Comparison of ENCODE assay signal across 15 cellular contexts in genomic region chr5:4627887-4628286, GRCh38.
"Had no signal": no experiment of that assay in that cellular context is flagged by ENCODE, and none has a peak within 500 bp of the region (broad histone marks: within the 10 kb centered on the region; RNA-seq: fewer than 3 reads in every experiment).

No MANE protein-coding gene starts in this region.

- H3K4me1 ChIP-seq: ascending aorta, esophagus squamous epithelium, heart left ventricle, upper lobe of right lung had no signal

- DNase-seq: activated CD4-positive, alpha-beta T cell treated with anti-CD3 and anti-CD28 coated beads for 48 hours; activated CD8-positive, alpha-beta memory T cell treated with anti-CD3 and anti-CD28 coated beads for 24 hours; activated naive CD4-positive, alpha-beta T cell treated with Interleukin-2 at 50 U/mL for 16 hours; activated naive CD8-positive, alpha-beta T cell treated with anti-CD3 and anti-CD28 coated beads, Interleukin-2, amount 50 U/mL, for 24 hours; esophagus squamous epithelium; foreskin fibroblast; heart left ventricle; left colon; natural killer cell; stimulated activated CD4-positive, alpha-beta T cell treated with anti-CD3 and anti-CD28 coated beads, Interleukin-4, amount 100 ng/mL, for 1 hour; stimulated activated CD8-positive, alpha-beta memory T cell treated with anti-CD3 and anti-CD28 coated beads, Interleukin-4, amount 100 ng/mL, for 48 hours; upper lobe of right lung had no signal

- H3K27ac Mint-ChIP-seq: activated naive CD8-positive, alpha-beta T cell treated with anti-CD3 and anti-CD28 coated beads, Interleukin-2, amount 50 U/mL, for 24 hours; natural killer cell; stimulated activated naive CD8-positive, alpha-beta T cell treated with anti-CD3 and anti-CD28 coated beads, Interleukin-15, Interleukin-2, amounts not matched to agents 100 ng/mL and 50 ng/mL, for 24 hours had no signal

- H3K27ac ChIP-seq: ascending aorta, cardiac muscle cell, esophagus squamous epithelium, heart left ventricle, upper lobe of right lung had no signal

- H3K4me3 ChIP-seq: ascending aorta, cardiac muscle cell, esophagus squamous epithelium, heart left ventricle, upper lobe of right lung had no signal

- H3K4me1 Mint-ChIP-seq: activated naive CD8-positive, alpha-beta T cell treated with anti-CD3 and anti-CD28 coated beads, Interleukin-2, amount 50 U/mL, for 24 hours; natural killer cell had no signal

- H3K36me3 ChIP-seq: ascending aorta, cardiac muscle cell, esophagus squamous epithelium, heart left ventricle, upper lobe of right lung had no signal

- H3K27me3 Mint-ChIP-seq: activated naive CD8-positive, alpha-beta T cell treated with anti-CD3 and anti-CD28 coated beads, Interleukin-2, amount 50 U/mL, for 24 hours; stimulated activated naive CD8-positive, alpha-beta T cell treated with anti-CD3 and anti-CD28 coated beads, Interleukin-15, Interleukin-2, amounts not matched to agents 100 ng/mL and 50 ng/mL, for 24 hours had no signal

- H3K9me3 ChIP-seq: ascending aorta, esophagus squamous epithelium, upper lobe of right lung had no signal

- H3K4me3 Mint-ChIP-seq: activated naive CD8-positive, alpha-beta T cell treated with anti-CD3 and anti-CD28 coated beads, Interleukin-2, amount 50 U/mL, for 24 hours; natural killer cell; stimulated activated naive CD8-positive, alpha-beta T cell treated with anti-CD3 and anti-CD28 coated beads, Interleukin-15, Interleukin-2, amounts not matched to agents 100 ng/mL and 50 ng/mL, for 24 hours had no signal

- H3K27me3 ChIP-seq: ascending aorta, cardiac muscle cell, esophagus squamous epithelium, heart left ventricle, upper lobe of right lung had no signal

- ATAC-seq: activated naive CD8-positive, alpha-beta T cell treated with anti-CD3 and anti-CD28 coated beads, Interleukin-2, amount 50 U/mL, for 24 hours; heart left ventricle; left colon; natural killer cell; upper lobe of right lung had no signal
